Comparison of ENCODE assay signal across 21 cellular contexts in genomic region chr19:39324242-39324842, GRCh38. TPM values are rescaled to one million over a fixed set of nuclear protein-coding genes. Genes with fewer than 3 reads are reported as not detected.
DNase-seq lines count a peak whose midpoint lies in the region; ATAC-seq, FAIRE-seq and TF ChIP-seq lines count a peak whose summit lies in the region.
"Had no signal": no experiment of that assay in that cellular context is flagged by ENCODE, and none has a peak within 500 bp of the region (broad histone marks: within the 10 kb centered on the region; RNA-seq: fewer than 3 reads in every experiment).

No MANE protein-coding gene starts in this region.

- no peak overlapping the region for H3K4me3 Mint-ChIP-seq in activated T-cell treated with anti-CD3 and anti-CD28 coated beads, Interleukin-2, amount 50 U/mL, for 24 hours
- no peak overlapping the region for H3K4me3 Mint-ChIP-seq in CD8-positive, alpha-beta T cell

- H3K9ac ChIP-seq in K562 (ENCODE audit: insufficient read depth in 1 of 2, low read depth in 2 of 2, low read length in 2 of 2) = no peak overlapping the region
- H3K9ac ChIP-seq: BLaER1 had no signal

- H4K20me1 ChIP-seq in K562 (replicated peaks; ENCODE audit: control insufficient read depth, insufficient read depth, low read length) = no peaks in the 10 kb centered on the region

- ATAC-seq in CD8-positive, alpha-beta T cell = no peak
- ATAC-seq in K562 (no peak), HG03342 (IDR thresholded peaks at IDR 0.05; ENCODE audit: unreplicated experiment) (no peak), GM19324 (IDR thresholded peaks at IDR 0.05; ENCODE audit: low FRiP score, unreplicated experiment) (no peak)
- ATAC-seq: HCT116 had no signal

- no peak for FAIRE-seq in K562 (lab: Jason Lieb, UNC)
- FAIRE-seq: A204.1, GM12892 had no signal

- peaks cover 37% of the 10 kb centered on the region for H3K4me1 ChIP-seq in CD8-positive, alpha-beta T cell (ENCODE audit: insufficient read depth, low read length)
- peaks cover 3 to 12% of the 10 kb centered on the region in 2 experiments; a peak in 3 of 5 replicates for H3K4me1 ChIP-seq in K562 (replicated peaks in 1 of 2; ENCODE audit: control insufficient read depth in 2 of 2, insufficient read depth in 2 of 2, low read length in 2 of 2)
- H3K4me1 ChIP-seq in neutrophil (ENCODE audit: control insufficient read depth in 1 of 2, insufficient read depth in 1 of 2, low read depth in 1 of 2, low read length in 1 of 2) = peaks cover 43 to 63% of the 10 kb centered on the region in 2 experiments

- POLR2A ChIA-PET in CD8-positive, alpha-beta T cell (lab: Charles Lee) = interaction anchor here (1.4 kb wide), 1 partner anchor 12 kb away, joined by 3 read pairs; the partner anchor contains the start of gene GMFG
- POLR2A ChIA-PET in K562 (lab: Yijun Ruan, JAX) = interaction anchor here (1.2 kb wide), 1 partner anchor 13 kb away, joined by 4 read pairs; no protein-coding TSS in a partner anchor

- peaks cover 37% of the 10 kb centered on the region for H3K4me1 Mint-ChIP-seq in activated T-cell treated with anti-CD3 and anti-CD28 coated beads, Interleukin-2, amount 50 U/mL, for 24 hours (ENCODE audit: low read depth)
- H3K4me1 Mint-ChIP-seq in CD8-positive, alpha-beta T cell (ENCODE audit: low read depth) = peaks cover 43% of the 10 kb centered on the region

- H3K27ac ChIP-seq in CD8-positive, alpha-beta T cell (ENCODE audit: low read depth, low read length) = no peak overlapping the region
- H3K27ac ChIP-seq in K562 (ENCODE audit: extremely low read depth, low read depth, low read length) (no peak overlapping the region), neutrophil (peak overlapping the region; percentile 65)
- H3K27ac ChIP-seq: BLaER1 had no signal

- H3K27me3 Mint-ChIP-seq in activated T-cell treated with anti-CD3 and anti-CD28 coated beads, Interleukin-2, amount 50 U/mL, for 24 hours = no peaks in the 10 kb centered on the region
- no peaks in the 10 kb centered on the region for H3K27me3 Mint-ChIP-seq in CD8-positive, alpha-beta T cell (ENCODE audit: low read depth)

- no peaks in the 10 kb centered on the region for H3K9me3 Mint-ChIP-seq in activated T-cell treated with anti-CD3 and anti-CD28 coated beads, Interleukin-2, amount 50 U/mL, for 24 hours
- H3K9me3 Mint-ChIP-seq in CD8-positive, alpha-beta T cell = no peaks in the 10 kb centered on the region

- H3K4me2 ChIP-seq in K562 (ENCODE audit: insufficient read depth, low read length) = no peak overlapping the region
- H3K4me2 ChIP-seq: BLaER1 had no signal

- intact Hi-C loops in CD8-positive, alpha-beta T cell (cut with DNase I, micrococcal nuclease) = no loop called here
- intact Hi-C loops in K562 (cut with micrococcal nuclease) = no loop called here

- in situ Hi-C loops in K562 (cut with MboI) = no loop called here

- H3K4me3 ChIP-seq in CD8-positive, alpha-beta T cell (ENCODE audit: low read depth, low read length) = no peak overlapping the region
- H3K4me3 ChIP-seq in K562 (no peak overlapping the region), neutrophil (ENCODE audit: low read depth in 1 of 2, low read length in 1 of 2) (no peak overlapping the region)
- H3K4me3 ChIP-seq: BLaER1 had no signal

- CTCF ChIA-PET in CD8-positive, alpha-beta T cell (lab: Charles Lee) = no interaction called here
- CTCF ChIA-PET in K562 (lab: Yijun Ruan, JAX; ENCODE audit: low intra/inter-chr PET ratio) = no interaction called here

- no peaks in the 10 kb centered on the region for H3K27me3 ChIP-seq in CD8-positive, alpha-beta T cell (ENCODE audit: insufficient read depth, low read length)
- no peaks in the 10 kb centered on the region for H3K27me3 ChIP-seq in K562 (ENCODE audit: control insufficient read depth in 2 of 2, insufficient read depth in 2 of 2, low read length in 2 of 2)
- H3K27me3 ChIP-seq in neutrophil = peaks cover 36% of the 10 kb centered on the region
- H3K27me3 ChIP-seq: BLaER1 had no signal

- no peak for TF ChIP-seq POLR2A in K562 (conservative IDR thresholded peaks at IDR 0.05)

- no peaks in the 10 kb centered on the region for H3K9me3 ChIP-seq in CD8-positive, alpha-beta T cell (ENCODE audit: low read length)
- H3K9me3 ChIP-seq in K562 (replicated peaks; ENCODE audit: control insufficient read depth, insufficient read depth, low read depth, low read length) (no peaks in the 10 kb centered on the region), neutrophil (no peaks in the 10 kb centered on the region)
- H3K9me3 ChIP-seq: BLaER1 had no signal

- no peaks in the 10 kb centered on the region for H3K9me1 ChIP-seq in K562 (ENCODE audit: control insufficient read depth, insufficient read depth, low read length)

- H3K79me2 ChIP-seq in K562 (ENCODE audit: control insufficient read depth, insufficient read depth, low read length) = peaks cover 11% of the 10 kb centered on the region

- BruUV-seq in K562 (replicated peaks; lab: Mats Ljungman, UMichigan) = no TSS peak

- peak overlapping the region; percentile 40 for H3K27ac Mint-ChIP-seq in activated T-cell treated with anti-CD3 and anti-CD28 coated beads, Interleukin-2, amount 50 U/mL, for 24 hours
- peak overlapping the region; percentile 60 for H3K27ac Mint-ChIP-seq in CD8-positive, alpha-beta T cell

- WGBS in K562 (ENCODE audit: insufficient coverage, low coverage, missing lambda C conversion rate) = 17% methylated on average over 5 of the region's 5 CpGs

- H2AFZ ChIP-seq in K562 (ENCODE audit: low read depth, low read length) = no peak overlapping the region

- peaks cover 26% of the 10 kb centered on the region for H3K36me3 ChIP-seq in CD8-positive, alpha-beta T cell (ENCODE audit: insufficient read depth, low read length)
- H3K36me3 ChIP-seq in K562 (ENCODE audit: control insufficient read depth, insufficient read depth, low read length) (no peaks in the 10 kb centered on the region), neutrophil (peaks cover 52% of the 10 kb centered on the region)

- TF ChIP-seq RAD21 in K562 (CRISPR knock-in tag; conservative IDR thresholded peaks at IDR 0.05 in 1 of 2, IDR thresholded peaks at IDR 0.05 in 1 of 2) = no peak

- no peak for TF ChIP-seq EP300 in K562 (IDR thresholded peaks at IDR 0.05; ENCODE audit: low read length)

- DNase-seq in activated T-cell treated with anti-CD3 and anti-CD28 coated beads, Interleukin-2, amount 50 U/mL, for 24 hours = no peak
- DNase-seq in activated T-cell treated with anti-CD3 and anti-CD28 coated beads, Interleukin-2, amount 50 U/mL, for 48 hours = no peak
- no peak for DNase-seq in CD8-positive, alpha-beta T cell
- DNase-seq in K562 (ENCODE audit: extremely low read depth in 1 of 4, low spot score in 3 of 4) = no peak
- DNase-seq: DMS79, GOT3, MV-4-11, NCI-H1694 treated with DMSO at 0.1 percent for 48 hours, NCI-H510A treated with DMSO at 0.1 percent for 48 hours, NCI-H774, SHP77 had no signal

- H3K36me3 Mint-ChIP-seq in activated T-cell treated with anti-CD3 and anti-CD28 coated beads, Interleukin-2, amount 50 U/mL, for 24 hours (ENCODE audit: low read depth) = peaks cover 31% of the 10 kb centered on the region
- H3K36me3 Mint-ChIP-seq in CD8-positive, alpha-beta T cell = peaks cover 36% of the 10 kb centered on the region

- TF ChIP-seq CTCF in CD8-positive, alpha-beta T cell (IDR thresholded peaks at IDR 0.05) = no peak
- TF ChIP-seq CTCF in K562 (IDR thresholded peaks at IDR 0.05 in 2 of 3, conservative IDR thresholded peaks at IDR 0.05 in 1 of 3; ENCODE audit: insufficient read depth in 2 of 3, low read depth in 1 of 3, low read length in 3 of 3) = no peak
- TF ChIP-seq CTCF in neutrophil (IDR thresholded peaks at IDR 0.05) = no peak

RNA-seq across cellular contexts. Expression of gene LRFN1, which starts 3.7 kb away (rescaled TPM):
- total RNA-seq in CD8-positive, alpha-beta T cell = 1 to 10 TPM; 2.1 to 2.3 TPM
- total RNA-seq in K562 (2011; cell fraction: chromatin; rRNA removed; ENCODE audit: low replicate concordance) = 2.3 and 5.9 TPM in 2 replicates
- 10.0 and 11.3 TPM in 2 replicates for total RNA-seq in K562 (2011; cell fraction: nucleolus; rRNA removed)
- total RNA-seq in K562 (2011; cell fraction: nucleoplasm; rRNA removed) = 5.9 and 6.6 TPM in 2 replicates
- total RNA-seq in K562 (2014; rRNA removed) = 3.8 and 5.0 TPM in 2 replicates
- 0.44 and 0.45 TPM in 2 replicates for total RNA-seq in K562 (2014; rRNA removed; fragmentation: Illumina TruSeq; extraction: Trizol)
- 1.1 and 1.3 TPM in 2 replicates for total RNA-seq in K562 (2015; rRNA removed; fragmentation: Illumina TruSeq; extraction: Trizol)
- 10.6 and 10.7 TPM in 2 replicates for total RNA-seq in K562 (2021)
- polyA plus RNA-seq in K562 (2011; rRNA removed) = 0.52 and 1.0 TPM in 2 replicates
- 1.9 and 4.7 TPM in 2 replicates for polyA plus RNA-seq in K562 (2011; cell fraction: cytosol; rRNA removed)
- 2.7 and 3.9 TPM in 2 replicates for polyA plus RNA-seq in K562 (2011; cell fraction: nucleus; rRNA removed)
- polyA plus RNA-seq in K562 (2012) = 4.1 and 4.7 TPM in 2 replicates
- polyA plus RNA-seq in K562 (2014; fragmentation: Illumina TruSeq; extraction: Trizol) = 1.3 and 2.1 TPM in 2 replicates
- polyA plus RNA-seq in K562 (2014; fragmentation: Nextera tagmentation; extraction: Ambion mirVana) = under 1 TPM; 0.13 TPM
- 3.9 and 4.6 TPM in 2 replicates for polyA plus RNA-seq in K562 (2014; rRNA removed)
- polyA minus RNA-seq in K562 (2011; rRNA and poly(A)+ RNA removed) = 0.98 and 1.0 TPM in 2 replicates
- 2.8 and 5.5 TPM in 2 replicates for polyA minus RNA-seq in K562 (2011; cell fraction: cytosol; rRNA and poly(A)+ RNA removed)
- 2.7 and 3.8 TPM in 2 replicates for polyA minus RNA-seq in K562 (2011; cell fraction: nucleus; rRNA and poly(A)+ RNA removed)
- total RNA-seq: LHCN-M2 had no signal

RNA-seq across cellular contexts. Expression of gene GMFG, which starts 11.5 kb away (rescaled TPM):
- 100 to 1,000 TPM; 247 to 248 TPM for total RNA-seq in CD8-positive, alpha-beta T cell
- total RNA-seq in K562 (2011; cell fraction: chromatin; rRNA removed; ENCODE audit: low replicate concordance) = 7.6 and 17.2 TPM in 2 replicates
- total RNA-seq in K562 (2011; cell fraction: nucleolus; rRNA removed) = 11.3 and 11.6 TPM in 2 replicates
- total RNA-seq in K562 (2011; cell fraction: nucleoplasm; rRNA removed) = 14.4 and 17.5 TPM in 2 replicates
- total RNA-seq in K562 (2014; rRNA removed) (37.1 and 48.4 TPM in 2 replicates), K562 (2014; rRNA removed; fragmentation: Illumina TruSeq; extraction: Trizol) (48.5 and 59.1 TPM in 2 replicates), K562 (2015; rRNA removed; fragmentation: Illumina TruSeq; extraction: Trizol) (52.8 and 55.6 TPM in 2 replicates), K562 (2021) (51.8 and 58.6 TPM in 2 replicates)
- polyA plus RNA-seq in K562 (2011; rRNA removed) (91.3 and 101 TPM in 2 replicates), K562 (2014; fragmentation: Illumina TruSeq; extraction: Trizol) (49.0 and 60.2 TPM in 2 replicates), K562 (2014; fragmentation: Nextera tagmentation; extraction: Ambion mirVana) (100 to 1,000 TPM; 133 to 152 TPM), K562 (2014; rRNA removed) (61.3 and 70.7 TPM in 2 replicates)
- 45.0 and 75.1 TPM in 2 replicates for polyA plus RNA-seq in K562 (2011; cell fraction: cytosol; rRNA removed)
- 35.8 and 51.3 TPM in 2 replicates for polyA plus RNA-seq in K562 (2011; cell fraction: nucleus; rRNA removed)
- 108 and 198 TPM in 2 replicates for polyA plus RNA-seq in K562 (2012)
- 23.5 and 24.2 TPM in 2 replicates for polyA minus RNA-seq in K562 (2011; rRNA and poly(A)+ RNA removed)
- polyA minus RNA-seq in K562 (2011; cell fraction: cytosol; rRNA and poly(A)+ RNA removed) = 8.4 and 10.6 TPM in 2 replicates
- 2.2 and 9.1 TPM in 2 replicates for polyA minus RNA-seq in K562 (2011; cell fraction: nucleus; rRNA and poly(A)+ RNA removed)
- total RNA-seq: LHCN-M2 had no signal

RNA-seq across cellular contexts. Expression of gene SAMD4B, which starts 17.9 kb away (rescaled TPM):
- total RNA-seq in CD8-positive, alpha-beta T cell = 10 to 100 TPM; 68.3 to 78.1 TPM
- total RNA-seq in K562 (2011; cell fraction: chromatin; rRNA removed; ENCODE audit: low replicate concordance) = 114 and 163 TPM in 2 replicates
- total RNA-seq in K562 (2011; cell fraction: nucleolus; rRNA removed) = 74.5 and 86.1 TPM in 2 replicates
- total RNA-seq in K562 (2011; cell fraction: nucleoplasm; rRNA removed) = 116 and 164 TPM in 2 replicates
- total RNA-seq in K562 (2014; rRNA removed) (41.1 and 55.2 TPM in 2 replicates), K562 (2014; rRNA removed; fragmentation: Illumina TruSeq; extraction: Trizol) (17.2 and 19.9 TPM in 2 replicates), K562 (2015; rRNA removed; fragmentation: Illumina TruSeq; extraction: Trizol) (38.0 and 42.2 TPM in 2 replicates), K562 (2021) (86.3 and 90.5 TPM in 2 replicates)
- polyA plus RNA-seq in K562 (2011; rRNA removed) (20.9 and 54.2 TPM in 2 replicates), K562 (2014; fragmentation: Illumina TruSeq; extraction: Trizol) (81.8 and 105 TPM in 2 replicates), K562 (2014; fragmentation: Nextera tagmentation; extraction: Ambion mirVana) (1 to 10 TPM; 3.4 to 5.9 TPM), K562 (2014; rRNA removed) (76.4 and 77.0 TPM in 2 replicates)
- 38.5 and 56.2 TPM in 2 replicates for polyA plus RNA-seq in K562 (2011; cell fraction: cytosol; rRNA removed)
- 81.0 and 127 TPM in 2 replicates for polyA plus RNA-seq in K562 (2011; cell fraction: nucleus; rRNA removed)
- polyA plus RNA-seq in K562 (2012) = 86.0 and 136 TPM in 2 replicates
- 22.5 and 27.0 TPM in 2 replicates for polyA minus RNA-seq in K562 (2011; rRNA and poly(A)+ RNA removed)
- 59.6 and 84.3 TPM in 2 replicates for polyA minus RNA-seq in K562 (2011; cell fraction: cytosol; rRNA and poly(A)+ RNA removed)
- polyA minus RNA-seq in K562 (2011; cell fraction: nucleus; rRNA and poly(A)+ RNA removed) = 23.4 and 27.1 TPM in 2 replicates

RNA-seq across cellular contexts. Expression of gene IFNL1, which starts 28.1 kb away (rescaled TPM):
- total RNA-seq in CD8-positive, alpha-beta T cell = under 1 TPM in 1 of 2 experiments, not detected in 1; 0.38 TPM
- total RNA-seq in K562 (2011; cell fraction: chromatin; rRNA removed; ENCODE audit: low replicate concordance) = not detected in 2 replicates
- not detected in 2 replicates for total RNA-seq in K562 (2011; cell fraction: nucleolus; rRNA removed)
- not detected in 2 replicates for total RNA-seq in K562 (2011; cell fraction: nucleoplasm; rRNA removed)
- total RNA-seq in K562 (2014; rRNA removed) (not detected in 2 replicates), K562 (2014; rRNA removed; fragmentation: Illumina TruSeq; extraction: Trizol) (not detected in 2 replicates), K562 (2015; rRNA removed; fragmentation: Illumina TruSeq; extraction: Trizol) (not detected in 2 replicates), K562 (2021) (not detected in 2 replicates)
- polyA plus RNA-seq in K562 (2011; rRNA removed) (not detected in 2 replicates), K562 (2014; fragmentation: Illumina TruSeq; extraction: Trizol) (not detected in 2 replicates), K562 (2014; fragmentation: Nextera tagmentation; extraction: Ambion mirVana) (not detected), K562 (2014; rRNA removed) (not detected in 2 replicates)
- polyA plus RNA-seq in K562 (2011; cell fraction: cytosol; rRNA removed) = not detected in 2 replicates
- not detected in 2 replicates for polyA plus RNA-seq in K562 (2011; cell fraction: nucleus; rRNA removed)
- not detected in 2 replicates for polyA plus RNA-seq in K562 (2012)
- not detected in 2 replicates for polyA minus RNA-seq in K562 (2011; rRNA and poly(A)+ RNA removed)
- polyA minus RNA-seq in K562 (2011; cell fraction: cytosol; rRNA and poly(A)+ RNA removed) = not detected in 2 replicates
- not detected in 2 replicates for polyA minus RNA-seq in K562 (2011; cell fraction: nucleus; rRNA and poly(A)+ RNA removed)
- total RNA-seq: LHCN-M2, OCI-LY7, RPMI7951 had no signal

RNA-seq across cellular contexts. Expression of gene IFNL2, which starts 56.1 kb away (rescaled TPM):
- total RNA-seq in CD8-positive, alpha-beta T cell = not detected
- total RNA-seq in K562 (2011; cell fraction: chromatin; rRNA removed; ENCODE audit: low replicate concordance) = not detected in 2 replicates
- total RNA-seq in K562 (2011; cell fraction: nucleolus; rRNA removed) = not detected in 2 replicates
- not detected in 2 replicates for total RNA-seq in K562 (2011; cell fraction: nucleoplasm; rRNA removed)
- total RNA-seq in K562 (2014; rRNA removed) (not detected in 2 replicates), K562 (2014; rRNA removed; fragmentation: Illumina TruSeq; extraction: Trizol) (not detected in 2 replicates), K562 (2015; rRNA removed; fragmentation: Illumina TruSeq; extraction: Trizol) (not detected in 2 replicates), K562 (2021) (not detected in 2 replicates)
- polyA plus RNA-seq in K562 (2011; rRNA removed) (not detected in 2 replicates), K562 (2014; fragmentation: Illumina TruSeq; extraction: Trizol) (not detected in 2 replicates), K562 (2014; fragmentation: Nextera tagmentation; extraction: Ambion mirVana) (not detected), K562 (2014; rRNA removed) (not detected in 2 replicates)
- polyA plus RNA-seq in K562 (2011; cell fraction: cytosol; rRNA removed) = not detected in 2 replicates
- not detected in 2 replicates for polyA plus RNA-seq in K562 (2011; cell fraction: nucleus; rRNA removed)
- polyA plus RNA-seq in K562 (2012) = not detected in 2 replicates
- not detected in 2 replicates for polyA minus RNA-seq in K562 (2011; rRNA and poly(A)+ RNA removed)
- polyA minus RNA-seq in K562 (2011; cell fraction: cytosol; rRNA and poly(A)+ RNA removed) = not detected in 2 replicates
- not detected in 2 replicates for polyA minus RNA-seq in K562 (2011; cell fraction: nucleus; rRNA and poly(A)+ RNA removed)
- total RNA-seq: LHCN-M2, OCI-LY7, RPMI7951 had no signal

Comparison
In these comparisons a context has a peak if more than half of its experiments do, and no peak if none do; other contexts are left out.
1. RNA of gene GMFG, which starts 11.5 kb away (total RNA-seq): 247 to 248 TPM in CD8-positive, alpha-beta T cell; 7.6 to 59.1 TPM in K562; every median in the first group is over 4 times any median in the second.